In genomic region chr11:104000798-104001197, GRCh38 we compare ENCODE assay signal across 15 cellular contexts. TPM values are rescaled to one million over a fixed set of nuclear protein-coding genes. Genes with fewer than 3 reads are reported as not detected.
"Had no signal": no experiment of that assay in that cellular context is flagged by ENCODE, and none has a peak within 500 bp of the region (broad histone marks: within the 10 kb centered on the region; RNA-seq: fewer than 3 reads in every experiment).

No MANE protein-coding gene starts in this region.

- H3K9me3 ChIP-seq: prostate gland, sigmoid colon had no signal

- DNase-seq: activated CD4-positive, alpha-beta T cell treated with anti-CD3 and anti-CD28 coated beads, Interleukin-2, amount 50 U/mL, for 4 hours; activated CD8-positive, alpha-beta memory T cell treated with anti-CD3 and anti-CD28 coated beads, Interleukin-2, amount 10 ng/mL, durations not matched to agents 7 days and 5 days; activated effector memory CD4-positive, alpha-beta T cell treated with anti-CD3 and anti-CD28 coated beads, Interleukin-2, amount 50 U/mL, for 16 hours; activated T-cell treated with anti-CD3 and anti-CD28 coated beads, Interleukin-2, amount 50 U/mL, for 4 hours; anterior cingulate cortex; kidney; mesendoderm; occipital lobe; sigmoid colon; stimulated activated CD4-positive, alpha-beta T cell treated with anti-CD3 and anti-CD28 coated beads, Interleukin-12 subunit alpha, Interleukin-12 subunit beta, amount 100 ng/mL, for 4 hours; stimulated activated naive CD4-positive, alpha-beta T cell had no signal

- H3K4me3 ChIP-seq: prostate gland, sigmoid colon had no signal

- H3K27me3 ChIP-seq: sigmoid colon had no signal

- H3K4me1 ChIP-seq: prostate gland had no signal

- H3K27ac ChIP-seq: prostate gland, sigmoid colon had no signal

- ATAC-seq: activated CD4-positive, CD25-positive, alpha-beta regulatory T cell treated with anti-CD3 and anti-CD28 coated beads, Interleukin-2, amount 50 U/mL, for 24 hours; activated CD8-positive, alpha-beta memory T cell treated with anti-CD3 and anti-CD28 coated beads, Interleukin-2, amount 10 ng/mL, durations not matched to agents 7 days and 5 days; activated T-cell treated with anti-CD3 and anti-CD28 coated beads, Interleukin-2, amount 50 U/mL, for 4 hours had no signal

RNA-seq across cellular contexts. Expression of gene DDI1, which starts 35.6 kb away (rescaled TPM):
- total RNA-seq: activated CD8-positive, alpha-beta memory T cell treated with anti-CD3 and anti-CD28 coated beads, Interleukin-2, amount 10 ng/mL, durations not matched to agents 7 days and 5 days; activated T-cell treated with anti-CD3 and anti-CD28 coated beads, Interleukin-2, amount 50 U/mL, for 4 hours; kidney; liver; occipital lobe; sigmoid colon; T-helper 2 cell treated with Interferon-gamma antibody and Interleukin-4, amounts not matched to agents 100 ng/mL and 5 ng/mL, for 36 hours had no signal
- polyA plus RNA-seq: sigmoid colon had no signal
